In the genomic region with DNA sequence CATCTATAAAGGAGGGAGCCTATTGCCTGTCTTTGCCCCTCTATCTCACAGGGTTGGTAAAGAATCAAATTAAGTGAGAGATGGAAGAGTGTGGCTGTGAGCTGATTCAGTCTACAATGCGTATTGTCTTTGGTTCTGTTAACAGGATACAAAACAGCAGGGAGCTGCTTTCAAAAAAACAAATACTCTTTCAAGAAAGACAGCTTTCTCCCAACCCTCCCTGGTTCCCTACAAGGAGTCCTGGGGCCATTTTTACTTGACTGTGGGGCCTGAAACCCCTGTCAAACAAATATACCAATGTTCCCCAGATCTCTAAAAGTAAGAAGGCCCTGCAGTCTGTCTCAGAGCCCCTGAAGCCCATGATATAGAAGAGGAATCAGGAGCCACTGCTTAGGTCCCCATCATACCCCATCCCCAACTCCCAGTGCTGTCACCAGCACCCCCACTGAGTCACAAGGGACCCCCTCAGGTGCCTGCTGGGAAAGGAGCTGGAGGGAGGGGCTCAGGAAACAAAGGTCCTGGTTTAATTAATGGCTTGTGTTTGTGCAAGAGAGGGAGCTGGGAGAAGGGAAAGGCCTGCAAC, we compare ENCODE assay signal across 20 cellular contexts.
DNase-seq lines count a peak whose midpoint lies in the region; ATAC-seq, FAIRE-seq and TF ChIP-seq lines count a peak whose summit lies in the region.
"Had no signal": no experiment of that assay in that cellular context is flagged by ENCODE, and none has a peak within 500 bp of the region (broad histone marks: within the 10 kb centered on the region; RNA-seq: fewer than 3 reads in every experiment).

No MANE protein-coding gene starts in this region.

- CTCF ChIA-PET in A673 (lab: Charles Lee) (no interaction called here), H1 (lab: Charles Lee; ENCODE audit: partially characterized antibody) (interaction anchor here (0.6 to 1.9 kb wide), 8 partner anchors 8 to 452 kb away, joined by 3 to 9 read pairs (median 3); no protein-coding TSS in a partner anchor)
- CTCF ChIA-PET in activated CD8-positive, alpha-beta T cell treated with anti-CD3 and anti-CD28 coated beads, Interleukin-2, amount 10 ng/mL, durations not matched to agents 7 days and 5 days (lab: Charles Lee), result no interaction called here

- 0 out of 4 replicates have a peak overlapping the region, but pooled peaks of 1 of the 2 experiments have one; percentile 19 for H3K4me2 ChIP-seq in H1 (ENCODE audit: insufficient read depth in 1 of 2, low read depth in 2 of 2, low read length in 2 of 2)
- H3K4me2 ChIP-seq in mesendoderm (ENCODE audit: low read length), result no peak overlapping the region
- H3K4me2 ChIP-seq: BLaER1 had no signal

- no peaks in the 10 kb centered on the region for H4K20me1 ChIP-seq in H1 (replicated peaks in 1 of 2; ENCODE audit: control insufficient read depth in 1 of 2, insufficient read depth in 2 of 2, low read length in 2 of 2)
- H4K20me1 ChIP-seq: BLaER1 had no signal

- H3K4me3 Mint-ChIP-seq in activated CD8-positive, alpha-beta T cell treated with anti-CD3 and anti-CD28 coated beads, Interleukin-2, amount 10 ng/mL, durations not matched to agents 7 days and 5 days, result no peak overlapping the region
- H3K4me3 Mint-ChIP-seq: CD4-positive, alpha-beta memory T cell; IgD-negative memory B cell had no signal

- H3K23ac ChIP-seq in H1 (ENCODE audit: insufficient read length) (no peak overlapping the region), mesendoderm (ENCODE audit: low read length) (no peak overlapping the region)

- no peak overlapping the region for H3K56ac ChIP-seq in H1 (replicated peaks; ENCODE audit: insufficient read length, low read depth, low read length)
- H3K56ac ChIP-seq in mesendoderm (ENCODE audit: low read length), result no peak overlapping the region

- H2BK120ac ChIP-seq in H1 (replicated peaks; ENCODE audit: low read depth, low read length) (no peak overlapping the region), mesendoderm (ENCODE audit: low read depth, low read length) (peak overlapping the region; percentile 48)

- DNase-seq in A673 (ENCODE audit: low spot score), result peak; percentile 50
- peak; percentile 41 for DNase-seq in H7
- no peak for DNase-seq in H1 (ENCODE audit: low read depth in 1 of 2, low spot score in 2 of 2)
- DNase-seq in mesendoderm, result peak; percentile 77
- DNase-seq in activated CD8-positive, alpha-beta T cell treated with anti-CD3 and anti-CD28 coated beads, Interleukin-2, amount 10 ng/mL, durations not matched to agents 7 days and 5 days, result no peak
- DNase-seq in right atrium auricular region (ENCODE audit: low spot score), result no peak
- no peak for DNase-seq in activated T-cell treated with anti-CD3 and anti-CD28 coated beads for 4 hours
- DNase-seq: CD4-positive, alpha-beta memory T cell; GDM1; MV-4-11; NCI-H1105 treated with DMSO at 0.1 percent for 48 hours; NCI-H187 treated with DMSO at 0.1 percent for 48 hours; NCI-H2107; NCI-H226; NCI-H524 treated with DMSO at 0.1 percent for 48 hours; PC-3; Right ventricle myocardium superior had no signal

- no peak for ATAC-seq in activated CD8-positive, alpha-beta T cell treated with anti-CD3 and anti-CD28 coated beads, Interleukin-2, amount 10 ng/mL, durations not matched to agents 7 days and 5 days
- ATAC-seq: PC-3 had no signal

- no peaks in the 10 kb centered on the region for H3K9me3 ChIP-seq in A673 (ENCODE audit: low read depth, low read length, poor library complexity, severe bottlenecking)
- H3K9me3 ChIP-seq in H1 (ENCODE audit: insufficient read depth in 2 of 2, low read depth in 1 of 2, low read length in 1 of 2), result no peaks in the 10 kb centered on the region
- H3K9me3 ChIP-seq in right atrium auricular region, result no peaks in the 10 kb centered on the region
- H3K9me3 ChIP-seq: BLaER1 had no signal

- H3K4me1 Mint-ChIP-seq in activated CD8-positive, alpha-beta T cell treated with anti-CD3 and anti-CD28 coated beads, Interleukin-2, amount 10 ng/mL, durations not matched to agents 7 days and 5 days (ENCODE audit: low read depth), result no peaks in the 10 kb centered on the region
- H3K4me1 Mint-ChIP-seq: IgD-negative memory B cell had no signal

- H3K27me3 ChIP-seq in A673 (replicated peaks; ENCODE audit: insufficient read depth, low read depth, low read length, poor library complexity), result no peaks in the 10 kb centered on the region
- peaks cover 1% of the 10 kb centered on the region; the same call in 1 of the 2 replicates for H3K27me3 ChIP-seq in H7 (ENCODE audit: control insufficient read depth, insufficient read depth, low read length)
- peaks cover 2 to 34% (median 15%) of the 10 kb centered on the region in 4 experiments; a peak in 6 of 7 replicates for H3K27me3 ChIP-seq in H1 (replicated peaks in 1 of 4; ENCODE audit: control insufficient read depth in 3 of 4, extremely low read depth in 1 of 4, insufficient read depth in 3 of 4, low read length in 3 of 4)
- H3K27me3 ChIP-seq in mesendoderm (ENCODE audit: insufficient read depth, low read length, poor library complexity), result no peaks in the 10 kb centered on the region
- no peaks in the 10 kb centered on the region for H3K27me3 ChIP-seq in right atrium auricular region
- H3K27me3 ChIP-seq: BLaER1 had no signal

- no peak overlapping the region for H3K27ac ChIP-seq in A673 (ENCODE audit: low read depth, low read length, poor library complexity, severe bottlenecking)
- no peak overlapping the region for H3K27ac ChIP-seq in H1 (ENCODE audit: low read depth, low read length)
- H3K27ac ChIP-seq in mesendoderm (ENCODE audit: low read depth, low read length), result peak overlapping the region; percentile 62
- H3K27ac ChIP-seq in right atrium auricular region, result no peak overlapping the region
- H3K27ac ChIP-seq: BLaER1 had no signal

- H4K8ac ChIP-seq in H1 (ENCODE audit: extremely low read depth, insufficient read depth, low read length) (no peak overlapping the region), mesendoderm (ENCODE audit: low read depth, low read length) (no peak overlapping the region)

- FAIRE-seq in H1 (lab: Jason Lieb, UNC), result no peak
- FAIRE-seq: GM18507 had no signal

- H3K79me2 ChIP-seq in H1 (ENCODE audit: control insufficient read depth in 1 of 2, insufficient read depth in 2 of 2, low read length in 2 of 2) (no peaks in the 10 kb centered on the region), mesendoderm (ENCODE audit: control insufficient read depth, insufficient read depth, low read length) (no peaks in the 10 kb centered on the region)

- H3K18ac ChIP-seq in H1 (ENCODE audit: extremely low read depth, low read length) (no peak overlapping the region), mesendoderm (ENCODE audit: low read length) (peak overlapping the region; percentile 19)

- 41% methylated on average over 1 of the region's 1 CpG; no CpG with 5 or more reads in 1 of the 2 experiments for WGBS in H1 (ENCODE audit: extremely low coverage in 1 of 2, insufficient coverage in 1 of 2, insufficient read length in 1 of 2, insufficient replicate concordance in 2 of 2, low coverage in 1 of 2, low lambda C conversion rate in 2 of 2, missing lambda C conversion rate in 1 of 2), 2 experiments
- WGBS in mesendoderm (ENCODE audit: extremely low coverage, insufficient coverage, low lambda C conversion rate), result no CpG with 5 or more reads among the region's 1 CpG

- H3K9ac ChIP-seq in H1 (replicated peaks in 1 of 4; ENCODE audit: extremely low read depth in 1 of 4, low read depth in 3 of 4, low read length in 3 of 4), result no peak overlapping the region
- H3K9ac ChIP-seq in mesendoderm (ENCODE audit: low read length), result no peak overlapping the region
- H3K9ac ChIP-seq: BLaER1 had no signal

- H3K4me1 ChIP-seq in A673 (ENCODE audit: insufficient read depth, low read length, poor library complexity, severe bottlenecking) (peaks cover 7% of the 10 kb centered on the region), H1 (replicated peaks in 1 of 4; ENCODE audit: control insufficient read depth in 3 of 4, insufficient read depth in 4 of 4, low read length in 3 of 4) (peaks cover 3 to 17% (median 8%) of the 10 kb centered on the region in 4 experiments; a peak in 5 of 7 replicates), mesendoderm (ENCODE audit: control insufficient read depth, low read depth, low read length) (peaks cover 6% of the 10 kb centered on the region), right atrium auricular region (no peaks in the 10 kb centered on the region)

- TF ChIP-seq POLR2A in H1 (IDR thresholded peaks at IDR 0.05; ENCODE audit: control extremely low read depth in 1 of 2, low read depth in 2 of 2, low read length in 2 of 2), result no peak

- no peak overlapping the region for H2AK5ac ChIP-seq in H1 (ENCODE audit: low read depth, low read length)
- H2AK5ac ChIP-seq in mesendoderm (ENCODE audit: low read length), result no peak overlapping the region

- no peak for TF ChIP-seq EP300 in H1 (IDR thresholded peaks at IDR 0.05; ENCODE audit: borderline replicate concordance in 1 of 2, low read depth in 2 of 2, low read length in 2 of 2)

- no peaks in the 10 kb centered on the region; the same call in 1 of the 2 replicates for H3K23me2 ChIP-seq in H1 (ENCODE audit: low read depth, low read length)

- no peak overlapping the region for H3K4me3 ChIP-seq in A673 (ENCODE audit: low read depth, low read length, poor library complexity, severe bottlenecking)
- no peak overlapping the region for H3K4me3 ChIP-seq in H7 (ENCODE audit: insufficient read depth, low read depth, low read length)
- no peak overlapping the region for H3K4me3 ChIP-seq in H1 (ENCODE audit: extremely low read depth in 1 of 4, insufficient read depth in 2 of 4, low read depth in 3 of 4, low read length in 4 of 4)
- H3K4me3 ChIP-seq in mesendoderm (ENCODE audit: low read length), result no peak overlapping the region
- no peak overlapping the region for H3K4me3 ChIP-seq in right atrium auricular region
- H3K4me3 ChIP-seq: BLaER1 had no signal

- TF ChIP-seq RAD21 in H1 (IDR thresholded peaks at IDR 0.05 in 1 of 2, conservative IDR thresholded peaks at IDR 0.05 in 1 of 2; ENCODE audit: low read depth in 2 of 2, low read length in 2 of 2), result no peak

- intact Hi-C loops in A673 (cut with micrococcal nuclease; ENCODE audit: unreplicated experiment), result no loop called here

- BruUV-seq in A673 (replicated peaks; lab: Mats Ljungman, UMichigan), result no TSS peak

- no peak overlapping the region for H2AFZ ChIP-seq in H1 (ENCODE audit: low read length)

- H3K27me3 Mint-ChIP-seq in activated CD8-positive, alpha-beta T cell treated with anti-CD3 and anti-CD28 coated beads, Interleukin-2, amount 10 ng/mL, durations not matched to agents 7 days and 5 days (ENCODE audit: low read depth), result no peaks in the 10 kb centered on the region
- H3K27me3 Mint-ChIP-seq: IgD-negative memory B cell had no signal

- no peaks in the 10 kb centered on the region for H3K79me1 ChIP-seq in H1 (ENCODE audit: low read depth, low read length)
- no peaks in the 10 kb centered on the region for H3K79me1 ChIP-seq in mesendoderm (ENCODE audit: low read length)

- H2BK5ac ChIP-seq in H1 (ENCODE audit: low read depth, low read length), result no peak overlapping the region
- H2BK5ac ChIP-seq in mesendoderm (ENCODE audit: low read length), result peak overlapping the region; percentile 65

- H4K5ac ChIP-seq in H1 (ENCODE audit: insufficient read length, low read depth, low read length), result no peak overlapping the region
- H4K5ac ChIP-seq in mesendoderm (ENCODE audit: low read length), result no peak overlapping the region

- no peaks in the 10 kb centered on the region for H3K36me3 Mint-ChIP-seq in activated CD8-positive, alpha-beta T cell treated with anti-CD3 and anti-CD28 coated beads, Interleukin-2, amount 10 ng/mL, durations not matched to agents 7 days and 5 days (ENCODE audit: low read depth)
- H3K36me3 Mint-ChIP-seq: CD4-positive, alpha-beta memory T cell; IgD-negative memory B cell had no signal

- H2BK20ac ChIP-seq in H1 (ENCODE audit: low read length), result no peak overlapping the region

- H3K14ac ChIP-seq in H1 (ENCODE audit: insufficient read length), result no peak overlapping the region

- TF ChIP-seq CTCF in A673 (conservative IDR thresholded peaks at IDR 0.05; ENCODE audit: low read depth, low read length), result no peak
- no peak for TF ChIP-seq CTCF in H1 (IDR thresholded peaks at IDR 0.05; ENCODE audit: control extremely low read depth in 1 of 3, insufficient read depth in 1 of 3, low read depth in 1 of 3, low read length in 3 of 3)
- no peak for TF ChIP-seq CTCF in right atrium auricular region (IDR thresholded peaks at IDR 0.05)

- no peak overlapping the region for H3K27ac Mint-ChIP-seq in activated CD8-positive, alpha-beta T cell treated with anti-CD3 and anti-CD28 coated beads, Interleukin-2, amount 10 ng/mL, durations not matched to agents 7 days and 5 days
- H3K27ac Mint-ChIP-seq: CD4-positive, alpha-beta memory T cell had no signal

- H2BK12ac ChIP-seq in H1 (ENCODE audit: low read depth, low read length), result no peak overlapping the region

- H3K9me3 Mint-ChIP-seq in activated CD8-positive, alpha-beta T cell treated with anti-CD3 and anti-CD28 coated beads, Interleukin-2, amount 10 ng/mL, durations not matched to agents 7 days and 5 days (ENCODE audit: insufficient read depth), result no peaks in the 10 kb centered on the region
- H3K9me3 Mint-ChIP-seq: IgD-negative memory B cell had no signal

- H2BK15ac ChIP-seq in H1 (ENCODE audit: low read length) (no peak overlapping the region), mesendoderm (replicated peaks; ENCODE audit: low read depth) (no peak overlapping the region)

- no peak overlapping the region for H3K4ac ChIP-seq in H1 (replicated peaks; ENCODE audit: insufficient read length, low read depth, low read length)
- peak overlapping the region; percentile 56 for H3K4ac ChIP-seq in mesendoderm (ENCODE audit: low read depth, low read length)

- POLR2A ChIA-PET in A673 (lab: Charles Lee; ENCODE audit: low non-redundant PET), result no interaction called here
- POLR2A ChIA-PET in H1 (lab: Charles Lee; ENCODE audit: partially characterized antibody), result no interaction called here
- POLR2A ChIA-PET in activated CD8-positive, alpha-beta T cell treated with anti-CD3 and anti-CD28 coated beads, Interleukin-2, amount 10 ng/mL, durations not matched to agents 7 days and 5 days (lab: Charles Lee), result no interaction called here

- no peak overlapping the region for H4K91ac ChIP-seq in H1 (replicated peaks; ENCODE audit: insufficient read length, low read length)

- H3K36me3 ChIP-seq in A673 (ENCODE audit: insufficient read depth, low read length, poor library complexity, severe bottlenecking) (no peaks in the 10 kb centered on the region), H7 (replicated peaks; ENCODE audit: control insufficient read depth, insufficient read depth, low read length) (no peaks in the 10 kb centered on the region), H1 (ENCODE audit: control insufficient read depth in 2 of 4, insufficient read depth in 4 of 4, low read length in 3 of 4) (no peaks in the 10 kb centered on the region), mesendoderm (ENCODE audit: control insufficient read depth, insufficient read depth, low read length) (no peaks in the 10 kb centered on the region), right atrium auricular region (no peaks in the 10 kb centered on the region)
- H3K36me3 ChIP-seq: BLaER1 had no signal

Comparison
In these comparisons a context has a peak if more than half of its experiments do, and no peak if none do; other contexts are left out.
1. DNase-seq: peak in A673 (single experiment), H7 (single experiment) and mesendoderm (single experiment); none in H1 (0 of 2), activated CD8-positive, alpha-beta T cell treated with anti-CD3 and anti-CD28 coated beads, Interleukin-2, amount 10 ng/mL, durations not matched to agents 7 days and 5 days (single experiment), right atrium auricular region (single experiment) and activated T-cell treated with anti-CD3 and anti-CD28 coated beads for 4 hours (single experiment).